ENCODE assay signal across 16 cellular contexts in genomic region chr2:8135051-8135675, GRCh38.
DNase-seq lines count a peak whose midpoint lies in the region; ATAC-seq, FAIRE-seq and TF ChIP-seq lines count a peak whose summit lies in the region.
"Had no signal": no experiment of that assay in that cellular context is flagged by ENCODE, and none has a peak within 500 bp of the region (broad histone marks: within the 10 kb centered on the region; RNA-seq: fewer than 3 reads in every experiment).

No MANE protein-coding gene starts in this region.

- intact Hi-C loops in CD14-positive monocyte (cut with micrococcal nuclease) = no loop called here

- H3K4me3 ChIP-seq in mucosa of rectum (ENCODE audit: low read length in 2 of 2) = no peak overlapping the region
- H3K4me3 ChIP-seq: ovary had no signal

- peak overlapping the region; percentile 41 to 73 for H3K27ac ChIP-seq in mucosa of rectum (ENCODE audit: low read depth in 2 of 2, low read length in 2 of 2)
- H3K27ac ChIP-seq: epithelial cell of prostate had no signal

- H3K27me3 Mint-ChIP-seq in CD14-positive monocyte (ENCODE audit: low read depth in 3 of 3) = peaks cover 3 to 8% (median 4%) of the 10 kb centered on the region in 3 donors
- peaks cover 3% of the 10 kb centered on the region for H3K27me3 Mint-ChIP-seq in brain

- no peak for DNase-seq in CD14-positive monocyte (ENCODE audit: low spot score)
- peak; percentile 72 for DNase-seq in NCI-H146 (lab: John Stamatoyannopoulos, UW)
- DNase-seq in GM12891 (ENCODE audit: insufficient read length, low spot score) = no peak
- no peak for DNase-seq in EL
- DNase-seq in iPS-NIHi7 (ENCODE audit: extremely low spot score) = no peak
- DNase-seq: activated T-cell treated with anti-CD3 and anti-CD28 coated beads for 4 hours, DMS 273 treated with DMSO at 0.1 percent for 48 hours, mammary epithelial cell, NCI-H1436, NCI-H82 had no signal

- no peaks in the 10 kb centered on the region for H3K9me3 ChIP-seq in mucosa of rectum (ENCODE audit: control insufficient read depth in 2 of 2, low read length in 2 of 2)
- H3K9me3 ChIP-seq: ovary had no signal

- TF ChIP-seq CTCF in CD14-positive monocyte (IDR thresholded peaks at IDR 0.05) (no peak), brain (conservative IDR thresholded peaks at IDR 0.05) (no peak)

- H3K36me3 Mint-ChIP-seq in CD14-positive monocyte = no peaks in the 10 kb centered on the region
- H3K36me3 Mint-ChIP-seq in brain = no peaks in the 10 kb centered on the region

- H3K4me3 Mint-ChIP-seq in CD14-positive monocyte (peak overlapping the region; percentile 35 to 59), brain (peak overlapping the region in 1 of 5 experiments; percentile 40)

- H3K36me3 ChIP-seq in mucosa of rectum (ENCODE audit: control insufficient read depth in 2 of 2, insufficient read depth in 2 of 2, low read length in 2 of 2) = no peaks in the 10 kb centered on the region
- H3K36me3 ChIP-seq: ovary had no signal

- H3K9ac ChIP-seq in mucosa of rectum (ENCODE audit: low read depth in 1 of 2, low read length in 2 of 2) = no peak overlapping the region

- H3K4me1 ChIP-seq in mucosa of rectum (ENCODE audit: control insufficient read depth in 2 of 2, insufficient read depth in 2 of 2, low read length in 2 of 2) = peaks cover 0 to 17% of the 10 kb centered on the region in 2 donors

- TF ChIP-seq POLR2A in GM12891 (IDR thresholded peaks at IDR 0.05; ENCODE audit: low read depth, low read length) = no peak

- no peaks in the 10 kb centered on the region for H3K27me3 ChIP-seq in mucosa of rectum (ENCODE audit: control insufficient read depth in 2 of 2, insufficient read depth in 2 of 2, low read length in 2 of 2)
- H3K27me3 ChIP-seq: ovary had no signal

- H3K4me1 Mint-ChIP-seq in CD14-positive monocyte = peaks cover 38% of the 10 kb centered on the region
- H3K4me1 Mint-ChIP-seq in brain = peaks cover 37% of the 10 kb centered on the region

- peaks cover 0 to 5% (median 3%) of the 10 kb centered on the region in 7 donors for H3K9me3 Mint-ChIP-seq in CD14-positive monocyte
- peaks cover 3 to 12% (median 8%) of the 10 kb centered on the region in 5 experiments for H3K9me3 Mint-ChIP-seq in brain

- FAIRE-seq in GM12891 (lab: Jason Lieb, UNC) = no peak

- peak overlapping the region in 5 of 7 donors; percentile 74 to 91 (median 78) for H3K27ac Mint-ChIP-seq in CD14-positive monocyte
- H3K27ac Mint-ChIP-seq in brain = peak overlapping the region in 4 of 5 experiments; percentile 13 to 90 (median 41)

- no peak for ATAC-seq in HG03045 (IDR thresholded peaks at IDR 0.05; ENCODE audit: unreplicated experiment)
- ATAC-seq: activated CD4-positive, CD25-positive, alpha-beta regulatory T cell treated with anti-CD3 and anti-CD28 coated beads, Interleukin-2, amount 50 U/mL, for 24 hours had no signal

TF ChIP-seq in GM12891, 5 proteins besides CTCF, POLR2A, EP300 and RAD21:
- TF ChIP-seq TAF1 (IDR thresholded peaks at IDR 0.05; ENCODE audit: low read depth, low read length) = no peak
- no peak for TF ChIP-seq PAX5 (IDR thresholded peaks at IDR 0.05; ENCODE audit: insufficient read depth, low read length, severe bottlenecking)
- no peak for TF ChIP-seq POU2F2 (IDR thresholded peaks at IDR 0.05; ENCODE audit: low read depth, low read length)
- TF ChIP-seq SPI1 (IDR thresholded peaks at IDR 0.05; ENCODE audit: low read depth, low read length) = no peak
- no peak for TF ChIP-seq POLR2AphosphoS5 (IDR thresholded peaks at IDR 0.05; ENCODE audit: low read depth, low read length)
